ENCODE assay signal across 18 cellular contexts in genomic region chr4:3822230-3822947, GRCh38. TPM values are rescaled to one million over a fixed set of nuclear protein-coding genes. Genes with fewer than 3 reads are reported as not detected.
DNase-seq lines count a peak whose midpoint lies in the region; ATAC-seq, FAIRE-seq and TF ChIP-seq lines count a peak whose summit lies in the region.
"Had no signal": no experiment of that assay in that cellular context is flagged by ENCODE, and none has a peak within 500 bp of the region (broad histone marks: within the 10 kb centered on the region; RNA-seq: fewer than 3 reads in every experiment).

No MANE protein-coding gene starts in this region.

- no peak for FAIRE-seq in HepG2 (lab: Jason Lieb, UNC)
- FAIRE-seq: astrocyte, pancreas had no signal

- H3K4me1 ChIP-seq in HepG2 (ENCODE audit: insufficient read depth, low read length) (peaks cover 96% of the 10 kb centered on the region), right lobe of liver (peaks cover 0 to 18% (median 8%) of the 10 kb centered on the region in 4 donors), SJCRH30 (peaks cover 19% of the 10 kb centered on the region), transverse colon (peaks cover 0 to 4% (median 2%) of the 10 kb centered on the region in 4 donors)
- H3K4me1 ChIP-seq in effector memory CD4-positive, alpha-beta T cell (ENCODE audit: control insufficient read depth, insufficient read depth, low read length, poor library complexity, severe bottlenecking), result no peaks in the 10 kb centered on the region
- H3K4me1 ChIP-seq: left lung, pancreas had no signal

- TF ChIP-seq CTCF in HepG2 (CRISPR knock-in tag; IDR thresholded peaks at IDR 0.05) (no peak), right lobe of liver (IDR thresholded peaks at IDR 0.05) (no peak), fibroblast of villous mesenchyme (IDR thresholded peaks at IDR 0.05; ENCODE audit: insufficient read depth, low read depth, low read length) (no peak), transverse colon (IDR thresholded peaks at IDR 0.05) (no peak)

- BruUV-seq in HepG2 (replicated peaks; lab: Mats Ljungman, UMichigan), result no TSS peak

- intact Hi-C loops in HepG2 (cut with micrococcal nuclease; ENCODE audit: unreplicated experiment) (loop anchor here (2.0 to 10.0 kb wide), 2 partner anchors 14 to 52 kb away; no protein-coding TSS in a partner anchor), right lobe of liver (cut with DNase I) (no loop called here), transverse colon (cut with DNase I; ENCODE audit: low total_unique reads) (no loop called here)

- no peak for TF ChIP-seq RAD21 in HepG2 (CRISPR knock-in tag; IDR thresholded peaks at IDR 0.05)

- H3K4me3 ChIP-seq in HepG2 (replicated peaks in 1 of 3; ENCODE audit: insufficient read depth in 1 of 3, low read depth in 2 of 3, low read length in 3 of 3) (no peak overlapping the region), right lobe of liver (no peak overlapping the region), SJCRH30 (no peak overlapping the region), fibroblast of villous mesenchyme (ENCODE audit: low read depth, low read length) (no peak overlapping the region), transverse colon (no peak overlapping the region)
- no peak overlapping the region for H3K4me3 ChIP-seq in effector memory CD4-positive, alpha-beta T cell (ENCODE audit: insufficient read depth, low read depth, low read length, poor library complexity, severe bottlenecking)
- H3K4me3 ChIP-seq: left lung, pancreas had no signal

- no peak overlapping the region for H2AFZ ChIP-seq in HepG2 (ENCODE audit: low read length)

- H3K36me3 ChIP-seq in HepG2 (replicated peaks in 1 of 2; ENCODE audit: control insufficient read depth in 1 of 2, insufficient read depth in 2 of 2, low read length in 2 of 2), result no peaks in the 10 kb centered on the region
- H3K36me3 ChIP-seq in right lobe of liver, result no peaks in the 10 kb centered on the region
- H3K36me3 ChIP-seq in SJCRH30, result no peaks in the 10 kb centered on the region
- no peaks in the 10 kb centered on the region for H3K36me3 ChIP-seq in transverse colon
- no peaks in the 10 kb centered on the region for H3K36me3 ChIP-seq in effector memory CD4-positive, alpha-beta T cell (ENCODE audit: control insufficient read depth, insufficient read depth, low read length)
- H3K36me3 ChIP-seq: left lung, pancreas had no signal

- no peak overlapping the region for H3K4me2 ChIP-seq in HepG2 (ENCODE audit: low read depth, low read length)

- in situ Hi-C loops in HepG2 (cut with HindIII; ENCODE audit: extremely low pct_ligation_motif_present, low pct_unique_long_range_greater_than_20kb) (no loop called here), transverse colon (cut with MboI; ENCODE audit: low pct_ligation_motif_present in 1 of 4, low pct_unique_long_range_greater_than_20kb in 1 of 4, low sequenced_read_pairs in 3 of 4) (no loop called here)

- 90% methylated on average over 19 of the region's 22 CpGs for WGBS in HepG2 (ENCODE audit: low lambda C conversion rate)
- WGBS in right lobe of liver (ENCODE audit: insufficient coverage, low coverage, low lambda C conversion rate, missing lambda C conversion rate), result 46% methylated on average over 6 of the region's 22 CpGs
- 22 to 41% methylated on average over 5 to 22 of the region's 22 CpGs for WGBS in transverse colon (ENCODE audit: low coverage in 1 of 2), 2 donors

- TF ChIP-seq EP300 in HepG2 (IDR thresholded peaks at IDR 0.05; ENCODE audit: low read depth in 2 of 2, low read length in 2 of 2) (no peak), HepG2 (CRISPR knock-in tag; IDR thresholded peaks at IDR 0.05; ENCODE audit: borderline replicate concordance) (no peak), transverse colon (IDR thresholded peaks at IDR 0.05; ENCODE audit: low read depth) (no peak)

- DNase-seq in HepG2 (ENCODE audit: low spot score) (peak; percentile 15), right lobe of liver (no peak), SJCRH30 (peak; percentile 83 to 88), fibroblast of villous mesenchyme (ENCODE audit: low read depth) (peak; percentile 7), transverse colon (peak; percentile 25), erythroblast (lab: John Stamatoyannopoulos, UW) (no peak), SHP77 treated with DMSO at 0.1 percent for 48 hours (lab: John Stamatoyannopoulos, UW) (no peak)
- no peak for DNase-seq in effector memory CD4-positive, alpha-beta T cell
- DNase-seq: activated CD4-positive, alpha-beta T cell treated with anti-CD3 and anti-CD28 coated beads, Interleukin-2, amount 50 U/mL, for 4 hours; activated naive CD4-positive, alpha-beta T cell treated with anti-CD3 and anti-CD28 coated beads for 36 hours; GDM1; HFFc6; NCI-H1436; stimulated activated CD8-positive, alpha-beta memory T cell treated with anti-CD3 and anti-CD28 coated beads, Interleukin-4, amount 100 ng/mL, for 48 hours; SW 1271 had no signal

- POLR2A ChIA-PET in HepG2 (lab: Yijun Ruan, JAX), result interaction anchor here (1.2 to 2.6 kb wide), 2 partner anchors 14 to 38 kb away, joined by 7 to 18 read pairs; no protein-coding TSS in a partner anchor

- CTCF ChIA-PET in HepG2 (lab: Yijun Ruan, JAX; ENCODE audit: low intra/inter-chr PET ratio, low total read pairs), result no interaction called here

- no peaks in the 10 kb centered on the region for H4K20me1 ChIP-seq in HepG2 (ENCODE audit: insufficient read depth, low read length)

- no peak for TF ChIP-seq POLR2A in HepG2 (IDR thresholded peaks at IDR 0.05; ENCODE audit: insufficient read depth in 1 of 2, low read depth in 2 of 2, low read length in 2 of 2)
- TF ChIP-seq POLR2A in right lobe of liver (IDR thresholded peaks at IDR 0.05), result no peak
- TF ChIP-seq POLR2A in transverse colon (IDR thresholded peaks at IDR 0.05), result no peak
- TF ChIP-seq POLR2A in erythroblast (IDR thresholded peaks at IDR 0.05; ENCODE audit: low read length), result no peak

- no peak overlapping the region for H3K9ac ChIP-seq in HepG2 (ENCODE audit: insufficient read depth, low read depth, low read length)

- H3K79me2 ChIP-seq in HepG2 (ENCODE audit: insufficient read depth, low read length), result no peaks in the 10 kb centered on the region

- H3K9me3 ChIP-seq in HepG2 (ENCODE audit: low read length) (no peaks in the 10 kb centered on the region), right lobe of liver (no peaks in the 10 kb centered on the region), SJCRH30 (replicated peaks) (no peaks in the 10 kb centered on the region), transverse colon (no peaks in the 10 kb centered on the region)
- H3K9me3 ChIP-seq in effector memory CD4-positive, alpha-beta T cell (ENCODE audit: control insufficient read depth, low read length), result no peaks in the 10 kb centered on the region
- H3K9me3 ChIP-seq: left lung, pancreas had no signal

- ATAC-seq in HepG2 (no peak), right lobe of liver (no peak)
- ATAC-seq: left lung had no signal

- H3K27ac ChIP-seq in HepG2 (ENCODE audit: extremely low read length, insufficient read depth, low read length) (no peak overlapping the region), right lobe of liver (no peak overlapping the region), SJCRH30 (peak overlapping the region; percentile 70), transverse colon (no peak overlapping the region)
- H3K27ac ChIP-seq in effector memory CD4-positive, alpha-beta T cell (ENCODE audit: insufficient read depth, low read length, poor library complexity, severe bottlenecking), result no peak overlapping the region
- H3K27ac ChIP-seq: left lung, pancreas had no signal

- H3K27me3 ChIP-seq in HepG2 (ENCODE audit: control insufficient read depth in 1 of 2, insufficient read depth in 2 of 2, low read length in 2 of 2), result no peaks in the 10 kb centered on the region
- no peaks in the 10 kb centered on the region for H3K27me3 ChIP-seq in right lobe of liver
- no peaks in the 10 kb centered on the region for H3K27me3 ChIP-seq in SJCRH30
- H3K27me3 ChIP-seq in transverse colon, result no peaks in the 10 kb centered on the region
- H3K27me3 ChIP-seq in effector memory CD4-positive, alpha-beta T cell (replicated peaks; ENCODE audit: control insufficient read depth, insufficient read depth, low read length, poor library complexity, severe bottlenecking), result no peaks in the 10 kb centered on the region
- H3K27me3 ChIP-seq: pancreas had no signal

TF ChIP-seq in HepG2, 621 proteins besides CTCF, POLR2A, EP300 and RAD21 (continues in another document):
- TF ChIP-seq ZNF30 (CRISPR knock-in tag; IDR thresholded peaks at IDR 0.05), result no peak
- no peak for TF ChIP-seq ZNF331 (CRISPR knock-in tag; IDR thresholded peaks at IDR 0.05)
- TF ChIP-seq ATF7 (IDR thresholded peaks at IDR 0.05), result peak; percentile 49; the same call in 1 of the 2 replicates
- no peak for TF ChIP-seq ATF7 (CRISPR knock-in tag; IDR thresholded peaks at IDR 0.05)

RNA-seq across cellular contexts. Expression of gene ADRA2C, which starts 56.2 kb away (rescaled TPM):
- total RNA-seq in HepG2 (2016; rRNA removed; fragmentation: Illumina TruSeq; extraction: Trizol) (43.8 and 69.7 TPM in 2 replicates), right lobe of liver (under 1 TPM in 5 of 6 experiments, not detected in 1; 0.17 to 0.81 (median 0.65) TPM), fibroblast of villous mesenchyme (2.2 and 6.8 TPM in 2 replicates), transverse colon (1 to 10 TPM in 2 of 4 donors, under 1 TPM in 1, not detected in 1; 0.96 to 1.6 (median 1.1) TPM)
- total RNA-seq in HepG2 (2016; cell fraction: cytosol; rRNA removed; fragmentation: Illumina TruSeq; extraction: Trizol; ENCODE audit: low read depth), result 39.5 and 40.6 TPM in 2 replicates
- 45.3 and 69.6 TPM in 2 replicates for total RNA-seq in HepG2 (2016; cell fraction: insoluble cytoplasmic fraction; rRNA removed; fragmentation: Illumina TruSeq; extraction: Trizol)
- total RNA-seq in HepG2 (2016; cell fraction: membrane; rRNA removed; fragmentation: Illumina TruSeq; extraction: Trizol), result 83.4 and 93.4 TPM in 2 replicates
- total RNA-seq in HepG2 (2016; cell fraction: nucleus; rRNA removed; fragmentation: Illumina TruSeq; extraction: Trizol), result 32.1 and 42.6 TPM in 2 replicates
- 15.4 and 23.1 TPM in 2 replicates for polyA plus RNA-seq in HepG2 (2011; rRNA removed)
- 20.0 and 39.6 TPM in 2 replicates for polyA plus RNA-seq in HepG2 (2011; cell fraction: cytosol; rRNA removed)
- polyA plus RNA-seq in HepG2 (2011; cell fraction: nucleus; rRNA removed), result 34.6 and 44.2 TPM in 2 replicates
- polyA plus RNA-seq in HepG2 (2012), result 13.5 and 14.6 TPM in 2 replicates
- polyA plus RNA-seq in HepG2 (2016; cell fraction: cytosol; fragmentation: Illumina TruSeq; extraction: Trizol; ENCODE audit: low read depth), result 40.9 and 41.6 TPM in 2 replicates
- 48.4 and 52.4 TPM in 2 replicates for polyA plus RNA-seq in HepG2 (2016; cell fraction: insoluble cytoplasmic fraction; fragmentation: Illumina TruSeq; extraction: Trizol; ENCODE audit: low read depth)
- 74.1 and 77.9 TPM in 2 replicates for polyA plus RNA-seq in HepG2 (2016; cell fraction: membrane; fragmentation: Illumina TruSeq; extraction: Trizol; ENCODE audit: low read depth)
- polyA plus RNA-seq in HepG2 (2016; cell fraction: nucleus; fragmentation: Illumina TruSeq; extraction: Trizol; ENCODE audit: insufficient read depth, low read depth), result 63.0 and 70.2 TPM in 2 replicates
- 0.07 and 154 TPM in 2 replicates for polyA minus RNA-seq in HepG2 (2011; rRNA and poly(A)+ RNA removed; ENCODE audit: low replicate concordance)
- polyA minus RNA-seq in HepG2 (2011; cell fraction: cytosol; rRNA and poly(A)+ RNA removed), result 31.1 and 39.3 TPM in 2 replicates
- 9.3 and 10.7 TPM in 2 replicates for polyA minus RNA-seq in HepG2 (2011; cell fraction: nucleus; rRNA and poly(A)+ RNA removed)
- total RNA-seq in SJCRH30 (2014; rRNA removed; shearing (Covaris generic)), result 17.9 and 18.5 TPM in 2 replicates
- total RNA-seq: activated naive CD4-positive, alpha-beta T cell treated with anti-CD3 and anti-CD28 coated beads for 36 hours had no signal

Comparison
In these comparisons a context has a peak if more than half of its experiments do, and no peak if none do; other contexts are left out.
1. DNase-seq: peak in HepG2 (single experiment), SJCRH30 (2 of 2), fibroblast of villous mesenchyme (single experiment) and transverse colon (single experiment); none in right lobe of liver (0 of 3), erythroblast (0 of 2), effector memory CD4-positive, alpha-beta T cell (0 of 3) and SHP77 treated with DMSO at 0.1 percent for 48 hours (single experiment).